In genomic region chr5:139644646-139645494, GRCh38 we compare ENCODE assay signal across 17 cellular contexts. TPM values are rescaled to one million over a fixed set of nuclear protein-coding genes. Genes with fewer than 3 reads are reported as not detected.
DNase-seq lines count a peak whose midpoint lies in the region; ATAC-seq and TF ChIP-seq lines count a peak whose summit lies in the region.
"Had no signal": no experiment of that assay in that cellular context is flagged by ENCODE, and none has a peak within 500 bp of the region (broad histone marks: within the 10 kb centered on the region; RNA-seq: fewer than 3 reads in every experiment).

No MANE protein-coding gene starts in this region.

- H3K4me1 Mint-ChIP-seq in activated naive CD4-positive, alpha-beta T cell treated with anti-CD3 and anti-CD28 coated beads, Interleukin-2, amount 10 ng/mL, durations not matched to agents 7 days and 5 days = peaks cover 16% of the 10 kb centered on the region
- H3K4me1 Mint-ChIP-seq in WTC11 (peaks cover 70% of the 10 kb centered on the region), type B pancreatic cell (ENCODE audit: unreplicated experiment) (peaks cover 50% of the 10 kb centered on the region)
- peaks cover 13% of the 10 kb centered on the region for H3K4me1 Mint-ChIP-seq in activated T-helper 1 cell treated with anti-CD3 and anti-CD28 coated beads, Interleukin-12 subunit alpha, Interleukin-12 subunit beta, Interleukin-2, Interleukin-4 antibody, amounts not matched to agents 30 ng/mL and 10 ng/mL and 1 ng/mL, durations not matched to agents 14 hours and 24 hours and 36 hours (ENCODE audit: low read depth)

- no peak overlapping the region for H3K18ac ChIP-seq in mesenchymal stem cell (ENCODE audit: low read depth in 1 of 2, low read length in 2 of 2)

- POLR2A ChIA-PET in WTC11 (lab: Charles Lee) = interaction anchor here (1.4 kb wide), 1 partner anchor 11 kb away, joined by 3 read pairs; no protein-coding TSS in a partner anchor

- H3K27me3 Mint-ChIP-seq in activated naive CD4-positive, alpha-beta T cell treated with anti-CD3 and anti-CD28 coated beads, Interleukin-2, amount 10 ng/mL, durations not matched to agents 7 days and 5 days = peaks cover 69% of the 10 kb centered on the region
- H3K27me3 Mint-ChIP-seq in WTC11 (ENCODE audit: low read depth) (peaks cover 32% of the 10 kb centered on the region), type B pancreatic cell (peaks cover 7% of the 10 kb centered on the region)
- peaks cover 29% of the 10 kb centered on the region for H3K27me3 Mint-ChIP-seq in activated T-helper 1 cell treated with anti-CD3 and anti-CD28 coated beads, Interleukin-12 subunit alpha, Interleukin-12 subunit beta, Interleukin-2, Interleukin-4 antibody, amounts not matched to agents 30 ng/mL and 10 ng/mL and 1 ng/mL, durations not matched to agents 14 hours and 24 hours and 36 hours (ENCODE audit: insufficient read depth)

- no peak overlapping the region for H3K4ac ChIP-seq in mesenchymal stem cell (ENCODE audit: low read depth in 1 of 2, low read length in 2 of 2)

- H3K23ac ChIP-seq in mesenchymal stem cell (ENCODE audit: low read length in 2 of 2) = peak overlapping the region in 1 of 2 experiments; percentile 23

- no peak overlapping the region for H2BK12ac ChIP-seq in mesenchymal stem cell (ENCODE audit: low read length in 2 of 2)

- H3K36me3 ChIP-seq in mesenchymal stem cell (ENCODE audit: control insufficient read depth in 1 of 2, insufficient read depth in 2 of 2, low read depth in 1 of 2, low read length in 2 of 2) = peaks cover 0 to 4% of the 10 kb centered on the region in 2 experiments
- no peaks in the 10 kb centered on the region for H3K36me3 ChIP-seq in left ventricle myocardium inferior
- H3K36me3 ChIP-seq: thyroid gland had no signal

- CTCF ChIA-PET in activated naive CD4-positive, alpha-beta T cell treated with anti-CD3 and anti-CD28 coated beads, Interleukin-2, amount 10 ng/mL, durations not matched to agents 7 days and 5 days (lab: Charles Lee) = interaction anchor here (1.0 to 2.9 kb wide), 4 partner anchors 8 to 225 kb away, joined by 4 to 12 read pairs (median 6); no protein-coding TSS in a partner anchor
- CTCF ChIA-PET in WTC11 (lab: Charles Lee) = interaction anchor here (1.0 to 3.1 kb wide), 5 partner anchors 9 to 131 kb away, joined by 4 to 17 read pairs (median 5); no protein-coding TSS in a partner anchor

- no peak overlapping the region for H2AFZ ChIP-seq in mesenchymal stem cell (ENCODE audit: low read depth, low read length)
- H2AFZ ChIP-seq: parathyroid adenoma had no signal

- H3K27me3 ChIP-seq in mesenchymal stem cell (ENCODE audit: control insufficient read depth in 1 of 2, insufficient read depth in 1 of 2, low read length in 2 of 2) (peaks cover 0 to 12% of the 10 kb centered on the region in 2 experiments), left ventricle myocardium inferior (ENCODE audit: low read depth) (no peaks in the 10 kb centered on the region)
- H3K27me3 ChIP-seq: thyroid gland had no signal

- H3K4me2 ChIP-seq in mesenchymal stem cell (ENCODE audit: low read length, poor library complexity, severe bottlenecking) = no peak overlapping the region

- H2BK120ac ChIP-seq in mesenchymal stem cell (ENCODE audit: low read depth, low read length) = no peak overlapping the region

- H2BK5ac ChIP-seq in mesenchymal stem cell (ENCODE audit: low read depth, low read length, poor library complexity, severe bottlenecking) = no peak overlapping the region

- 91% methylated on average over 3 of the region's 3 CpGs for WGBS in mesenchymal stem cell

- no peak for ATAC-seq in activated naive CD4-positive, alpha-beta T cell treated with anti-CD3 and anti-CD28 coated beads, Interleukin-2, amount 50 U/mL, for 72 hours
- ATAC-seq in WTC11 = no peak
- ATAC-seq: activated CD8-positive, alpha-beta T cell treated with anti-CD3 and anti-CD28 coated beads for 36 hours; esophagus mucosa had no signal

- H3K9ac ChIP-seq in mesenchymal stem cell (ENCODE audit: low read length) = no peak overlapping the region
- H3K9ac ChIP-seq: parathyroid adenoma had no signal

- H3K4me3 Mint-ChIP-seq in activated naive CD4-positive, alpha-beta T cell treated with anti-CD3 and anti-CD28 coated beads, Interleukin-2, amount 10 ng/mL, durations not matched to agents 7 days and 5 days = no peak overlapping the region
- H3K4me3 Mint-ChIP-seq in WTC11 (no peak overlapping the region), type B pancreatic cell (peak overlapping the region; percentile 82)
- H3K4me3 Mint-ChIP-seq in activated T-helper 1 cell treated with anti-CD3 and anti-CD28 coated beads, Interleukin-12 subunit alpha, Interleukin-12 subunit beta, Interleukin-2, Interleukin-4 antibody, amounts not matched to agents 30 ng/mL and 10 ng/mL and 1 ng/mL, durations not matched to agents 14 hours and 24 hours and 36 hours = no peak overlapping the region
- H3K4me3 Mint-ChIP-seq: activated CD8-positive, alpha-beta T cell treated with anti-CD3 and anti-CD28 coated beads for 36 hours; activated naive CD8-positive, alpha-beta T cell treated with anti-CD3 and anti-CD28 coated beads, Interleukin-2, amount 10 ng/mL, durations not matched to agents 7 days and 5 days had no signal

- no peak overlapping the region for H3K27ac Mint-ChIP-seq in activated naive CD4-positive, alpha-beta T cell treated with anti-CD3 and anti-CD28 coated beads, Interleukin-2, amount 10 ng/mL, durations not matched to agents 7 days and 5 days
- H3K27ac Mint-ChIP-seq in activated naive CD4-positive, alpha-beta T cell treated with anti-CD3 and anti-CD28 coated beads, Interleukin-2, amount 50 U/mL, for 72 hours = no peak overlapping the region
- H3K27ac Mint-ChIP-seq in WTC11 = no peak overlapping the region
- H3K27ac Mint-ChIP-seq in type B pancreatic cell = peak overlapping the region; percentile 93
- H3K27ac Mint-ChIP-seq in activated T-helper 1 cell treated with anti-CD3 and anti-CD28 coated beads, Interleukin-12 subunit alpha, Interleukin-12 subunit beta, Interleukin-2, Interleukin-4 antibody, amounts not matched to agents 30 ng/mL and 10 ng/mL and 1 ng/mL, durations not matched to agents 14 hours and 24 hours and 36 hours = no peak overlapping the region
- H3K27ac Mint-ChIP-seq: activated CD8-positive, alpha-beta T cell treated with anti-CD3 and anti-CD28 coated beads for 36 hours; activated naive CD8-positive, alpha-beta T cell treated with anti-CD3 and anti-CD28 coated beads, Interleukin-2, amount 10 ng/mL, durations not matched to agents 7 days and 5 days had no signal

- H3K27ac ChIP-seq in mesenchymal stem cell (ENCODE audit: low read length, poor library complexity, severe bottlenecking) = no peak overlapping the region
- no peak overlapping the region for H3K27ac ChIP-seq in left ventricle myocardium inferior (replicated peaks)
- H3K27ac ChIP-seq: parathyroid adenoma had no signal

- H3K79me1 ChIP-seq in mesenchymal stem cell (replicated peaks; ENCODE audit: low read length, poor library complexity, severe bottlenecking) = peaks cover 18% of the 10 kb centered on the region

- H3K4me3 ChIP-seq in mesenchymal stem cell (ENCODE audit: insufficient read depth in 1 of 2, low read depth in 1 of 2, low read length in 2 of 2) = no peak overlapping the region
- no peak overlapping the region for H3K4me3 ChIP-seq in left ventricle myocardium inferior
- H3K4me3 ChIP-seq: thyroid gland had no signal

- no peak overlapping the region for H2BK15ac ChIP-seq in mesenchymal stem cell (ENCODE audit: low read depth, poor library complexity, severe bottlenecking)

- in situ Hi-C loops in ACHN (cut with HindIII; ENCODE audit: low pct_ligation_motif_present, low pct_unique_long_range_greater_than_20kb, low sequenced_read_pairs) = no loop called here

- intact Hi-C loops in activated T-helper 1 cell treated with anti-CD3 and anti-CD28 coated beads, Interleukin-12 subunit alpha, Interleukin-12 subunit beta, Interleukin-2, Interleukin-4 antibody, amounts not matched to agents 30 ng/mL and 10 ng/mL and 1 ng/mL, durations not matched to agents 14 hours and 24 hours and 36 hours (cut with micrococcal nuclease) = no loop called here
- intact Hi-C loops in left ventricle myocardium inferior (cut with micrococcal nuclease) = no loop called here

- no peaks in the 10 kb centered on the region for H3K36me3 Mint-ChIP-seq in activated naive CD4-positive, alpha-beta T cell treated with anti-CD3 and anti-CD28 coated beads, Interleukin-2, amount 10 ng/mL, durations not matched to agents 7 days and 5 days
- no peaks in the 10 kb centered on the region for H3K36me3 Mint-ChIP-seq in activated naive CD4-positive, alpha-beta T cell treated with anti-CD3 and anti-CD28 coated beads, Interleukin-2, amount 50 U/mL, for 72 hours
- H3K36me3 Mint-ChIP-seq in WTC11 (no peaks in the 10 kb centered on the region), type B pancreatic cell (no peaks in the 10 kb centered on the region)
- peaks cover 4% of the 10 kb centered on the region for H3K36me3 Mint-ChIP-seq in activated T-helper 1 cell treated with anti-CD3 and anti-CD28 coated beads, Interleukin-12 subunit alpha, Interleukin-12 subunit beta, Interleukin-2, Interleukin-4 antibody, amounts not matched to agents 30 ng/mL and 10 ng/mL and 1 ng/mL, durations not matched to agents 14 hours and 24 hours and 36 hours (ENCODE audit: low read depth)
- H3K36me3 Mint-ChIP-seq: activated naive CD8-positive, alpha-beta T cell treated with anti-CD3 and anti-CD28 coated beads, Interleukin-2, amount 10 ng/mL, durations not matched to agents 7 days and 5 days had no signal

- H3K4me1 ChIP-seq in mesenchymal stem cell (ENCODE audit: control insufficient read depth, insufficient read depth, low read depth, low read length) (peaks cover 51% of the 10 kb centered on the region), left ventricle myocardium inferior (peaks cover 47% of the 10 kb centered on the region)

- H3K14ac ChIP-seq in mesenchymal stem cell (ENCODE audit: low read length in 2 of 2) = no peak overlapping the region

- no peak overlapping the region for H4K91ac ChIP-seq in mesenchymal stem cell (ENCODE audit: low read length)

- H3K9me3 Mint-ChIP-seq in activated naive CD4-positive, alpha-beta T cell treated with anti-CD3 and anti-CD28 coated beads, Interleukin-2, amount 10 ng/mL, durations not matched to agents 7 days and 5 days = no peaks in the 10 kb centered on the region
- H3K9me3 Mint-ChIP-seq in activated naive CD4-positive, alpha-beta T cell treated with anti-CD3 and anti-CD28 coated beads, Interleukin-2, amount 50 U/mL, for 72 hours = no peaks in the 10 kb centered on the region
- H3K9me3 Mint-ChIP-seq in WTC11 = no peaks in the 10 kb centered on the region
- no peaks in the 10 kb centered on the region for H3K9me3 Mint-ChIP-seq in type B pancreatic cell
- no peaks in the 10 kb centered on the region for H3K9me3 Mint-ChIP-seq in activated T-helper 1 cell treated with anti-CD3 and anti-CD28 coated beads, Interleukin-12 subunit alpha, Interleukin-12 subunit beta, Interleukin-2, Interleukin-4 antibody, amounts not matched to agents 30 ng/mL and 10 ng/mL and 1 ng/mL, durations not matched to agents 14 hours and 24 hours and 36 hours
- H3K9me3 Mint-ChIP-seq: activated CD8-positive, alpha-beta T cell treated with anti-CD3 and anti-CD28 coated beads for 36 hours; activated naive CD8-positive, alpha-beta T cell treated with anti-CD3 and anti-CD28 coated beads, Interleukin-2, amount 10 ng/mL, durations not matched to agents 7 days and 5 days had no signal

- H3K9me3 ChIP-seq in mesenchymal stem cell (ENCODE audit: control insufficient read depth, low read length) = no peaks in the 10 kb centered on the region
- no peaks in the 10 kb centered on the region for H3K9me3 ChIP-seq in left ventricle myocardium inferior (replicated peaks)
- H3K9me3 ChIP-seq: thyroid gland had no signal

- H4K8ac ChIP-seq in mesenchymal stem cell (ENCODE audit: low read length) = no peak overlapping the region

- DNase-seq in activated naive CD4-positive, alpha-beta T cell treated with anti-CD3 and anti-CD28 coated beads, Interleukin-2, amount 10 ng/mL, durations not matched to agents 7 days and 5 days = peak; percentile 21
- DNase-seq in activated naive CD4-positive, alpha-beta T cell treated with anti-CD3 and anti-CD28 coated beads, Interleukin-2, amount 50 U/mL, for 72 hours (ENCODE audit: low spot score in 2 of 2) = no peak
- DNase-seq in WTC11 (ENCODE audit: low spot score) = no peak
- no peak for DNase-seq in mesenchymal stem cell
- no peak for DNase-seq in type B pancreatic cell (ENCODE audit: extremely low spot score, unreplicated experiment)
- no peak for DNase-seq in activated T-helper 1 cell treated with anti-CD3 and anti-CD28 coated beads, Interleukin-12 subunit alpha, Interleukin-12 subunit beta, Interleukin-2, Interleukin-4 antibody, amounts not matched to agents 30 ng/mL and 10 ng/mL and 1 ng/mL, durations not matched to agents 14 hours and 24 hours and 36 hours (ENCODE audit: low spot score)
- DNase-seq in left ventricle myocardium inferior = no peak
- no peak for DNase-seq in ACHN
- DNase-seq: activated CD8-positive, alpha-beta T cell treated with anti-CD3 and anti-CD28 coated beads for 36 hours; activated naive CD8-positive, alpha-beta T cell treated with anti-CD3 and anti-CD28 coated beads, Interleukin-2, amount 10 ng/mL, durations not matched to agents 7 days and 5 days; DMS153; NCI-H1417 treated with DMSO at 0.1 percent for 48 hours; NCI-H526 treated with DMSO at 0.1 percent for 48 hours; RPMI8226 had no signal

- peak overlapping the region; percentile 31 for H2AK5ac ChIP-seq in mesenchymal stem cell (ENCODE audit: low read length, severe bottlenecking)

- TF ChIP-seq CTCF in WTC11 (IDR thresholded peaks at IDR 0.05) (no peak), type B pancreatic cell (conservative IDR thresholded peaks at IDR 0.05) (no peak), left ventricle myocardium inferior (IDR thresholded peaks at IDR 0.05; ENCODE audit: borderline replicate concordance) (no peak)

RNA-seq across cellular contexts. Expression of gene CXXC5, which starts 3.3 kb away (rescaled TPM):
- total RNA-seq in activated naive CD4-positive, alpha-beta T cell treated with anti-CD3 and anti-CD28 coated beads, Interleukin-2, amount 50 U/mL, for 72 hours = 1 to 10 TPM; 1.8 to 3.5 TPM
- total RNA-seq in WTC11 (2021) (77.5 to 97.2 TPM (median 78.0 TPM) in 3 replicates), type B pancreatic cell (ENCODE audit: low replicate concordance) (46.7 and 58.6 TPM in 2 replicates), left ventricle myocardium inferior (56.9 TPM)
- polyA plus RNA-seq in mesenchymal stem cell (2013, experiment 1 of 2) = 75.1 TPM
- 76.7 TPM for polyA plus RNA-seq in mesenchymal stem cell (2013, experiment 2 of 2)
- total RNA-seq in activated T-helper 1 cell treated with anti-CD3 and anti-CD28 coated beads, Interleukin-12 subunit alpha, Interleukin-12 subunit beta, Interleukin-2, Interleukin-4 antibody, amounts not matched to agents 30 ng/mL and 10 ng/mL and 1 ng/mL, durations not matched to agents 14 hours and 24 hours and 36 hours = 0.88 and 1.7 TPM in 2 replicates

Comparison
In these comparisons a context has a peak if more than half of its experiments do, and no peak if none do; other contexts are left out.
1. RNA of gene CXXC5, which starts 3.3 kb away (total RNA-seq): 77.5 to 97.2 TPM in WTC11, 46.7 to 58.6 TPM in type B pancreatic cell and 56.9 TPM in left ventricle myocardium inferior (single experiment); 1.8 to 3.5 TPM in activated naive CD4-positive, alpha-beta T cell treated with anti-CD3 and anti-CD28 coated beads, Interleukin-2, amount 50 U/mL, for 72 hours and 0.88 to 1.7 TPM in activated T-helper 1 cell treated with anti-CD3 and anti-CD28 coated beads, Interleukin-12 subunit alpha, Interleukin-12 subunit beta, Interleukin-2, Interleukin-4 antibody, amounts not matched to agents 30 ng/mL and 10 ng/mL and 1 ng/mL, durations not matched to agents 14 hours and 24 hours and 36 hours; every median in the first group is over 10 times any median in the second.